ENCODE assay signal across 14 cellular contexts in the genomic region with DNA sequence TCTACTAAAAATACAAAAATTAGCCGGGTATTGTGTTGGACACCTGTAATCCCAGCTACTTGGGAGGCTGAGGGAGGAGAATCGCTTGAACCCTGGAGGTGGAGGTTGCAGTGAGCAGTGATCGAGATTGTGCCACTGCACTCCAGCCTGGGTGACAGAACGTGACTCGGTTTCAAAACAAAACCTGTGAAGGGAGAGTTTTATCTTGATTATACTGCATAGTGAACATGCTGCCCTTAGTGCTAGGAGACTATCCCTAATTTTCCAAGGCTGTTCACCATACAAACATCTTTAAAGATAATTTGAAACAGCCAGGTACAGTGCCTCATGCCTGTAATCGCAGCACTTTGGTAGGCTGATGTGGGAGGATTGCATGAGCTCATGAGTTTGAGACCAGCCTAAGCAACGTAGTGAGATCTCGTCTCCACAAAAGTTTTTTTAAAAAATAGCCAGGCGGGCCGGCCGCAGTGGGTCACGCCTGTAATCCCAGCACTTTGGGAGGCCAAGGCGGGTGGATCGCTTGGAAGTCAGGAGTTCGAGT. TPM values are rescaled to one million over a fixed set of nuclear protein-coding genes. Genes with fewer than 3 reads are reported as not detected.
A peak's percentile ranks its signal among the peaks of the same experiment; 100 is the strongest.
DNase-seq lines count a peak whose midpoint lies in the region; ATAC-seq, FAIRE-seq and TF ChIP-seq lines count a peak whose summit lies in the region.
"Had no signal": no experiment of that assay in that cellular context is flagged by ENCODE, and none has a peak within 500 bp of the region (broad histone marks: within the 10 kb centered on the region; RNA-seq: fewer than 3 reads in every experiment).

No MANE protein-coding gene starts in this region.

- POLR2A ChIA-PET in HepG2 (lab: Yijun Ruan, JAX), result interaction anchor here (0.6 to 3.6 kb wide), 3 partner anchors 21 to 65 kb away, joined by 3 to 18 read pairs (median 16); no protein-coding TSS in a partner anchor

- H3K9me3 Mint-ChIP-seq in GM23338, result no peaks in the 10 kb centered on the region
- H3K9me3 Mint-ChIP-seq: CD8-positive, alpha-beta T cell had no signal

- H3K27ac Mint-ChIP-seq in GM23338, result no peak overlapping the region

- H3K4me2 ChIP-seq in HepG2 (ENCODE audit: low read depth, low read length), result no peak overlapping the region
- H3K4me2 ChIP-seq in GM23338, result no peak overlapping the region

- TF ChIP-seq RAD21 in HepG2 (CRISPR knock-in tag; IDR thresholded peaks at IDR 0.05), result no peak

- TF ChIP-seq POLR2A in right lobe of liver (IDR thresholded peaks at IDR 0.05) (no peak), HepG2 (IDR thresholded peaks at IDR 0.05; ENCODE audit: insufficient read depth in 1 of 2, low read depth in 2 of 2, low read length in 2 of 2) (no peak)

- H3K4me3 ChIP-seq in right lobe of liver (no peak overlapping the region), HepG2 (replicated peaks in 1 of 3; ENCODE audit: insufficient read depth in 1 of 3, low read depth in 2 of 3, low read length in 3 of 3) (no peak overlapping the region), lower lobe of right lung (no peak overlapping the region), GM23338 (no peak overlapping the region)
- H3K4me3 ChIP-seq: SK-N-MC had no signal

- H3F3A ChIP-seq in GM23338 (replicated peaks; ENCODE audit: low read depth), result no peaks in the 10 kb centered on the region; the same call in none of the 2 replicates

- in situ Hi-C loops in HepG2 (cut with HindIII; ENCODE audit: extremely low pct_ligation_motif_present, low pct_unique_long_range_greater_than_20kb), result no loop called here

- 94% methylated on average over 11 of the region's 15 CpGs for WGBS in right lobe of liver (ENCODE audit: insufficient coverage, low coverage, low lambda C conversion rate, missing lambda C conversion rate)
- 95% methylated on average over 15 of the region's 15 CpGs for WGBS in HepG2 (ENCODE audit: low lambda C conversion rate)

- H3K27me3 Mint-ChIP-seq in GM23338 (ENCODE audit: insufficient read depth, low read depth, poor library complexity), result peaks cover 7% of the 10 kb centered on the region

- H3K36me3 Mint-ChIP-seq in GM23338 (ENCODE audit: low read depth), result peaks cover 2% of the 10 kb centered on the region; the same call in 1 of the 3 replicates

- TF ChIP-seq EP300 in HepG2 (IDR thresholded peaks at IDR 0.05; ENCODE audit: low read depth in 2 of 2, low read length in 2 of 2), result no peak
- TF ChIP-seq EP300 in HepG2 (CRISPR knock-in tag; IDR thresholded peaks at IDR 0.05; ENCODE audit: borderline replicate concordance), result no peak

- TF ChIP-seq CTCF in right lobe of liver (IDR thresholded peaks at IDR 0.05) (no peak), HepG2 (CRISPR knock-in tag; IDR thresholded peaks at IDR 0.05) (no peak), VCaP (conservative IDR thresholded peaks at IDR 0.05) (no peak), lower lobe of right lung (IDR thresholded peaks at IDR 0.05) (no peak), GM23338 (conservative IDR thresholded peaks at IDR 0.05; ENCODE audit: low read depth in 2 of 2) (no peak)

- H3K4me1 ChIP-seq in right lobe of liver (peaks cover 0 to 60% (median 28%) of the 10 kb centered on the region in 4 donors), HepG2 (ENCODE audit: insufficient read depth, low read length) (peaks cover 89% of the 10 kb centered on the region), lower lobe of right lung (peaks cover 63% of the 10 kb centered on the region), GM23338 (ENCODE audit: insufficient read depth) (peaks cover 54% of the 10 kb centered on the region)

- H3K4me3 Mint-ChIP-seq in GM23338, result no peak overlapping the region
- H3K4me3 Mint-ChIP-seq: CD8-positive, alpha-beta T cell had no signal

- CTCF ChIA-PET in HepG2 (lab: Yijun Ruan, JAX; ENCODE audit: low intra/inter-chr PET ratio, low total read pairs), result no interaction called here

- H3K36me3 ChIP-seq in right lobe of liver, result no peaks in the 10 kb centered on the region
- no peaks in the 10 kb centered on the region for H3K36me3 ChIP-seq in HepG2 (replicated peaks in 1 of 2; ENCODE audit: control insufficient read depth in 1 of 2, insufficient read depth in 2 of 2, low read length in 2 of 2)
- no peaks in the 10 kb centered on the region for H3K36me3 ChIP-seq in lower lobe of right lung
- H3K36me3 ChIP-seq in GM23338 (ENCODE audit: insufficient read depth), result no peaks in the 10 kb centered on the region

- ATAC-seq in right lobe of liver (no peak), HepG2 (no peak), lower lobe of right lung (no peak), GM23338 (no peak)
- ATAC-seq: CD8-positive, alpha-beta T cell; Right ventricle myocardium inferior had no signal

- DNase-seq in right lobe of liver (no peak), HepG2 (ENCODE audit: low spot score) (no peak), lower lobe of right lung (no peak), RCC 7860 (ENCODE audit: low spot score) (no peak), GOT3 (lab: John Stamatoyannopoulos, UW) (no peak), GM23338 (ENCODE audit: low spot score) (no peak), NCI-H526 treated with DMSO at 0.1 percent for 48 hours (lab: John Stamatoyannopoulos, UW) (no peak)
- DNase-seq: CD8-positive, alpha-beta T cell; NCI-H146; NCI-H2081 treated with DMSO at 0.1 percent for 48 hours had no signal

- H4K20me1 ChIP-seq in HepG2 (ENCODE audit: insufficient read depth, low read length) (0 out of 2 replicates have a peak, but pooled peaks cover 4% of the 10 kb centered on the region), GM23338 (replicated peaks; ENCODE audit: insufficient read depth) (peaks cover 14% of the 10 kb centered on the region)

- H3K9me2 ChIP-seq in GM23338 (ENCODE audit: insufficient read depth), result no peaks in the 10 kb centered on the region

- H3K79me2 ChIP-seq in HepG2 (ENCODE audit: insufficient read depth, low read length) (peaks cover 88% of the 10 kb centered on the region), GM23338 (replicated peaks; ENCODE audit: insufficient read depth) (peaks cover 99% of the 10 kb centered on the region)

- H2AFZ ChIP-seq in HepG2 (ENCODE audit: low read length) (no peak overlapping the region), GM23338 (no peak overlapping the region)

- H3K9ac ChIP-seq in HepG2 (ENCODE audit: insufficient read depth, low read depth, low read length), result no peak overlapping the region

- peaks cover 53% of the 10 kb centered on the region for H3K4me1 Mint-ChIP-seq in GM23338

- H3K27ac ChIP-seq in right lobe of liver (peak overlapping the region in 2 of 3 donors; percentile 41 to 48), HepG2 (ENCODE audit: extremely low read length, insufficient read depth, low read length) (no peak overlapping the region), VCaP (peak overlapping the region; percentile 95; the same call in 1 of the 2 replicates), lower lobe of right lung (peak overlapping the region; percentile 61), GM23338 (ENCODE audit: low read depth) (no peak overlapping the region)
- H3K27ac ChIP-seq: SK-N-MC had no signal

- no peak for FAIRE-seq in HepG2 (lab: Jason Lieb, UNC)
- no peak for FAIRE-seq in RCC 7860 (lab: Jason Lieb, UNC)
- FAIRE-seq: D721Med had no signal

- H3K9me3 ChIP-seq in right lobe of liver, result no peaks in the 10 kb centered on the region
- H3K9me3 ChIP-seq in HepG2 (ENCODE audit: low read length), result no peaks in the 10 kb centered on the region
- H3K9me3 ChIP-seq in lower lobe of right lung, result no peaks in the 10 kb centered on the region

- BruUV-seq in HepG2 (replicated peaks; lab: Mats Ljungman, UMichigan), result no TSS peak

- H3K27me3 ChIP-seq in right lobe of liver (no peaks in the 10 kb centered on the region), HepG2 (ENCODE audit: control insufficient read depth in 1 of 2, insufficient read depth in 2 of 2, low read length in 2 of 2) (no peaks in the 10 kb centered on the region; a peak in 1 of 5 replicates), lower lobe of right lung (ENCODE audit: low read depth) (no peaks in the 10 kb centered on the region), GM23338 (ENCODE audit: insufficient read depth) (no peaks in the 10 kb centered on the region)

- intact Hi-C loops in right lobe of liver (cut with DNase I), result no loop called here
- intact Hi-C loops in HepG2 (cut with micrococcal nuclease; ENCODE audit: unreplicated experiment), result no loop called here
- intact Hi-C loops in lower lobe of right lung (cut with DNase I), result no loop called here

RNA-seq across cellular contexts. Expression of a gene that starts 6.2 kb away (rescaled TPM):
- total RNA-seq in right lobe of liver (10 to 100 TPM; 23.8 to 39.6 (median 34.9) TPM), HepG2 (2016; rRNA removed; fragmentation: Illumina TruSeq; extraction: Trizol) (15.9 and 19.6 TPM in 2 replicates), lower lobe of right lung (90.6 TPM)
- total RNA-seq in HepG2 (2016; cell fraction: cytosol; rRNA removed; fragmentation: Illumina TruSeq; extraction: Trizol; ENCODE audit: low read depth), result 65.4 and 76.1 TPM in 2 replicates
- total RNA-seq in HepG2 (2016; cell fraction: insoluble cytoplasmic fraction; rRNA removed; fragmentation: Illumina TruSeq; extraction: Trizol), result 14.5 and 14.6 TPM in 2 replicates
- 51.6 and 53.5 TPM in 2 replicates for total RNA-seq in HepG2 (2016; cell fraction: membrane; rRNA removed; fragmentation: Illumina TruSeq; extraction: Trizol)
- 25.2 and 33.9 TPM in 2 replicates for total RNA-seq in HepG2 (2016; cell fraction: nucleus; rRNA removed; fragmentation: Illumina TruSeq; extraction: Trizol)
- polyA plus RNA-seq in HepG2 (2011; rRNA removed) (13.8 and 15.5 TPM in 2 replicates), GM23338 (2016; fragmentation: Nextera tagmentation; extraction: Ambion mirVana) (37.6 and 42.6 TPM in 2 replicates)
- polyA plus RNA-seq in HepG2 (2011; cell fraction: cytosol; rRNA removed), result 7.7 and 8.8 TPM in 2 replicates
- polyA plus RNA-seq in HepG2 (2011; cell fraction: nucleus; rRNA removed), result 33.4 and 42.0 TPM in 2 replicates
- polyA plus RNA-seq in HepG2 (2012), result 13.2 and 14.7 TPM in 2 replicates
- polyA plus RNA-seq in HepG2 (2016; cell fraction: cytosol; fragmentation: Illumina TruSeq; extraction: Trizol; ENCODE audit: low read depth), result 1.8 TPM in 2 replicates
- 10.9 and 12.7 TPM in 2 replicates for polyA plus RNA-seq in HepG2 (2016; cell fraction: insoluble cytoplasmic fraction; fragmentation: Illumina TruSeq; extraction: Trizol; ENCODE audit: low read depth)
- polyA plus RNA-seq in HepG2 (2016; cell fraction: membrane; fragmentation: Illumina TruSeq; extraction: Trizol; ENCODE audit: low read depth), result 1.7 and 2.9 TPM in 2 replicates
- 16.5 and 19.7 TPM in 2 replicates for polyA plus RNA-seq in HepG2 (2016; cell fraction: nucleus; fragmentation: Illumina TruSeq; extraction: Trizol; ENCODE audit: insufficient read depth, low read depth)
- 65.4 and 78.4 TPM in 2 replicates for polyA minus RNA-seq in HepG2 (2011; rRNA and poly(A)+ RNA removed; ENCODE audit: low replicate concordance)
- 32.3 and 37.4 TPM in 2 replicates for polyA minus RNA-seq in HepG2 (2011; cell fraction: cytosol; rRNA and poly(A)+ RNA removed)
- 92.7 and 94.2 TPM in 2 replicates for polyA minus RNA-seq in HepG2 (2011; cell fraction: nucleus; rRNA and poly(A)+ RNA removed)
- 53.8 and 67.2 TPM in 2 replicates for total RNA-seq in GM23338 (2014; rRNA removed; shearing (Covaris generic))

RNA-seq across cellular contexts. Expression of a gene that starts 48.8 kb away (rescaled TPM):
- total RNA-seq in right lobe of liver, result under 1 TPM in 1 of 6 experiments, not detected in 5; 0.66 TPM
- total RNA-seq in HepG2 (2016; rRNA removed; fragmentation: Illumina TruSeq; extraction: Trizol), result not detected in 2 replicates
- 0.44 TPM in 1 of 2 replicates, not detected in the other for total RNA-seq in HepG2 (2016; cell fraction: cytosol; rRNA removed; fragmentation: Illumina TruSeq; extraction: Trizol; ENCODE audit: low read depth)
- total RNA-seq in HepG2 (2016; cell fraction: insoluble cytoplasmic fraction; rRNA removed; fragmentation: Illumina TruSeq; extraction: Trizol), result not detected in 2 replicates
- 0.40 TPM in 1 of 2 replicates, not detected in the other for total RNA-seq in HepG2 (2016; cell fraction: membrane; rRNA removed; fragmentation: Illumina TruSeq; extraction: Trizol)
- not detected in 2 replicates for total RNA-seq in HepG2 (2016; cell fraction: nucleus; rRNA removed; fragmentation: Illumina TruSeq; extraction: Trizol)
- 0.25 and 0.63 TPM in 2 replicates for polyA plus RNA-seq in HepG2 (2011; rRNA removed)
- polyA plus RNA-seq in HepG2 (2011; cell fraction: cytosol; rRNA removed), result 0.12 and 0.15 TPM in 2 replicates
- not detected in 2 replicates for polyA plus RNA-seq in HepG2 (2011; cell fraction: nucleus; rRNA removed)
- polyA plus RNA-seq in HepG2 (2012), result 0.19 TPM in 1 of 2 replicates, not detected in the other
- polyA plus RNA-seq in HepG2 (2016; cell fraction: cytosol; fragmentation: Illumina TruSeq; extraction: Trizol; ENCODE audit: low read depth), result 0.60 and 0.75 TPM in 2 replicates
- not detected in 2 replicates for polyA plus RNA-seq in HepG2 (2016; cell fraction: insoluble cytoplasmic fraction; fragmentation: Illumina TruSeq; extraction: Trizol; ENCODE audit: low read depth)
- polyA plus RNA-seq in HepG2 (2016; cell fraction: membrane; fragmentation: Illumina TruSeq; extraction: Trizol; ENCODE audit: low read depth), result 0.40 and 0.87 TPM in 2 replicates
- not detected in 2 replicates for polyA plus RNA-seq in HepG2 (2016; cell fraction: nucleus; fragmentation: Illumina TruSeq; extraction: Trizol; ENCODE audit: insufficient read depth, low read depth)
- 1.2 TPM in 1 of 2 replicates, not detected in the other for polyA minus RNA-seq in HepG2 (2011; rRNA and poly(A)+ RNA removed; ENCODE audit: low replicate concordance)
- not detected in 2 replicates for polyA minus RNA-seq in HepG2 (2011; cell fraction: cytosol; rRNA and poly(A)+ RNA removed)
- not detected in 2 replicates for polyA minus RNA-seq in HepG2 (2011; cell fraction: nucleus; rRNA and poly(A)+ RNA removed)
- total RNA-seq in lower lobe of right lung, result 1.6 TPM
- 1.1 TPM in 1 of 2 replicates, not detected in the other for total RNA-seq in GM23338 (2014; rRNA removed; shearing (Covaris generic))
- 0.97 and 1.6 TPM in 2 replicates for polyA plus RNA-seq in GM23338 (2016; fragmentation: Nextera tagmentation; extraction: Ambion mirVana)
- total RNA-seq: CD8-positive, alpha-beta T cell had no signal

Comparison
In these comparisons a context has a peak if more than half of its experiments do, and no peak if none do; other contexts are left out.
1. H3K27ac ChIP-seq: peak in right lobe of liver (2 of 3), VCaP (single experiment) and lower lobe of right lung (single experiment); none in HepG2 (single experiment) and GM23338 (single experiment).